In the genomic region with DNA sequence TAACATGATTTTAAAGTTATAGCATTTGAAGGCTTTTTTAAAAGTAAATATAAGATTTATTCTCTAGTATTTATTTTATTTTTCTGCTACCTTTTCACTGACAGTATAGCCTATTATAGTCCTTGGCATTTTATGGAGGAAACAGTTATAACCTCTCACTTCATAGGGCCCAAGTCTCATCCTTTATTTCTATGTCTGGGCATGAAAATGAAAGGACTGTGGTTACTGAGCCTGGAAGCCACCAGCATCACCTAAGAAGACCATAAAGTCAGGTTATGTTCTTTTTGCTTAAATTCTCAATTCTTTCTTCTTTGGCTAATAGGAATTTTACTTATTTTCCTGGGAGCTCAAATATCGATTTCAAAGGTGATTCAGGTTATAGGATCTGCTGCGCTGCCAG, we compare ENCODE assay signal across 25 cellular contexts.
"Had no signal": no experiment of that assay in that cellular context is flagged by ENCODE, and none has a peak within 500 bp of the region (broad histone marks: within the 10 kb centered on the region; RNA-seq: fewer than 3 reads in every experiment).

No MANE protein-coding gene starts in this region.

- H3K27me3 ChIP-seq: neural progenitor cell, ovary, right lobe of liver, sigmoid colon, stomach, thyroid gland, tibial nerve, upper lobe of left lung, vagina had no signal

- H3K27ac ChIP-seq: neural progenitor cell, ovary, parathyroid adenoma, psoas muscle, right lobe of liver, sigmoid colon, stomach, thoracic aorta, thyroid gland, tibial nerve, upper lobe of left lung, vagina had no signal

- H2AFZ ChIP-seq: neural progenitor cell, parathyroid adenoma had no signal

- H3K9me3 ChIP-seq: ovary, right lobe of liver, sigmoid colon, stomach, thoracic aorta, thyroid gland, tibial nerve, upper lobe of left lung, vagina had no signal

- H3K9ac ChIP-seq: neural progenitor cell, parathyroid adenoma had no signal

- H3K79me2 ChIP-seq: parathyroid adenoma had no signal

- H3K4me1 ChIP-seq: neural progenitor cell, parathyroid adenoma, psoas muscle, right lobe of liver, sigmoid colon, stomach, thyroid gland, tibial nerve, upper lobe of left lung, vagina had no signal

- H3K4me2 ChIP-seq: neural progenitor cell had no signal

- H3K4me3 ChIP-seq: neural progenitor cell, ovary, psoas muscle, right lobe of liver, sigmoid colon, stomach, thoracic aorta, thyroid gland, tibial nerve, upper lobe of left lung, vagina had no signal

- H3K36me3 ChIP-seq: neural progenitor cell, ovary, right lobe of liver, sigmoid colon, stomach, thoracic aorta, thyroid gland, tibial nerve, upper lobe of left lung, vagina had no signal

- ATAC-seq: natural killer cell; psoas muscle; right cardiac atrium; right lobe of liver; stimulated activated effector memory CD8-positive, alpha-beta T cell treated with anti-CD3 and anti-CD28 coated beads, Interleukin-12 subunit alpha, Interleukin-12 subunit beta, amount 100 ng/mL, for 72 hours; stimulated activated naive B cell treated with anti-CD40 and anti-IgM and Interleukin-4, amounts not matched to agents 10 μg/mL and 1 μg/mL and 100 μg/mL, for 72 hours had no signal

- DNase-seq: natural killer cell; occipital lobe; ovary; posterior cingulate gyrus; psoas muscle; right cardiac atrium; right lobe of liver; sigmoid colon; small intestine; stimulated activated CD4-positive, alpha-beta T cell treated with anti-CD3 and anti-CD28 coated beads, Interleukin-15, amount 100 ng/mL, for 24 hours; stimulated activated CD4-positive, alpha-beta T cell treated with anti-CD3 and anti-CD28 coated beads, Interleukin-2, amount 100 ng/mL, for 24 hours; stimulated activated CD4-positive, alpha-beta T cell treated with anti-CD3 and anti-CD28 coated beads, Interleukin-2, amount 100 ng/mL, for 48 hours; stimulated activated CD4-positive, alpha-beta T cell treated with anti-CD3 and anti-CD28 coated beads, Interleukin-4, amount 100 ng/mL, for 24 hours; stimulated activated naive B cell treated with anti-CD40 and anti-IgM and Interleukin-4, amounts not matched to agents 10 μg/mL and 1 μg/mL and 100 μg/mL, for 72 hours; stimulated activated naive CD4-positive, alpha-beta T cell treated with Interleukin-2 at 50 U/mL for 16 hours; stomach; thyroid gland; trophoblast cell; upper lobe of left lung had no signal
